Comparison of ENCODE assay signal across 8 cellular contexts in genomic region chr6:30060634-30060981, GRCh38. TPM values are rescaled to one million over a fixed set of nuclear protein-coding genes. Genes with fewer than 3 reads are reported as not detected.
DNase-seq lines count a peak whose midpoint lies in the region; ATAC-seq and TF ChIP-seq lines count a peak whose summit lies in the region.

No MANE protein-coding gene starts in this region.

- peak overlapping the region; percentile 98 for H3K4me3 Mint-ChIP-seq in activated T-cell treated with anti-CD3 and anti-CD28 coated beads, Interleukin-2, amount 50 U/mL, for 4 hours
- peak overlapping the region; percentile 99 for H3K4me3 Mint-ChIP-seq in neural crest cell

- peaks cover 30% of the 10 kb centered on the region for H3K4me1 Mint-ChIP-seq in activated T-cell treated with anti-CD3 and anti-CD28 coated beads, Interleukin-2, amount 50 U/mL, for 4 hours (ENCODE audit: low read depth)
- peaks cover 17% of the 10 kb centered on the region for H3K4me1 Mint-ChIP-seq in neural crest cell

- no peak for DNase-seq in activated T-cell treated with anti-CD3 and anti-CD28 coated beads, Interleukin-2, amount 50 U/mL, for 4 hours
- no peak for DNase-seq in activated T-cell treated with anti-CD3 and anti-CD28 coated beads for 4 hours
- DNase-seq in fibroblast of pulmonary artery (ENCODE audit: low read depth), result peak; percentile 34
- DNase-seq in neural crest cell (ENCODE audit: low read depth, low spot score), result no peak
- DNase-seq in HCEC 1CT, result no peak
- DNase-seq in superior temporal gyrus (ENCODE audit: extremely low spot score), result no peak

- peak; percentile 29 to 34 for ATAC-seq in activated T-cell treated with anti-CD3 and anti-CD28 coated beads, Interleukin-2, amount 50 U/mL, for 4 hours
- ATAC-seq in HG03280 (IDR thresholded peaks at IDR 0.05; ENCODE audit: unreplicated experiment), result peak; percentile 17

- peak overlapping the region; percentile 98 for H3K27ac Mint-ChIP-seq in neural crest cell (ENCODE audit: unreplicated experiment)

- TF ChIP-seq CTCF in WI38 (IDR thresholded peaks at IDR 0.05; ENCODE audit: low read depth, low read length), result no peak
- TF ChIP-seq CTCF in fibroblast of pulmonary artery (IDR thresholded peaks at IDR 0.05; ENCODE audit: low read length, missing control alignments), result no peak
- no peak for TF ChIP-seq CTCF in neural crest cell (conservative IDR thresholded peaks at IDR 0.05)

- peaks cover 27% of the 10 kb centered on the region for H3K36me3 Mint-ChIP-seq in activated T-cell treated with anti-CD3 and anti-CD28 coated beads, Interleukin-2, amount 50 U/mL, for 4 hours (ENCODE audit: insufficient read depth)
- peaks cover 2% of the 10 kb centered on the region for H3K36me3 Mint-ChIP-seq in neural crest cell (ENCODE audit: low read depth)

- H3K4me3 ChIP-seq in WI38 (ENCODE audit: low read depth, low read length), result peak overlapping the region; percentile 87
- peak overlapping the region; percentile 97 for H3K4me3 ChIP-seq in fibroblast of pulmonary artery (replicated peaks; ENCODE audit: low read depth, low read length)

- no peaks in the 10 kb centered on the region for H3K9me3 Mint-ChIP-seq in activated T-cell treated with anti-CD3 and anti-CD28 coated beads, Interleukin-2, amount 50 U/mL, for 4 hours
- H3K9me3 Mint-ChIP-seq in neural crest cell, result no peaks in the 10 kb centered on the region

- H3K27me3 Mint-ChIP-seq in activated T-cell treated with anti-CD3 and anti-CD28 coated beads, Interleukin-2, amount 50 U/mL, for 4 hours (ENCODE audit: low read depth), result no peaks in the 10 kb centered on the region
- no peaks in the 10 kb centered on the region for H3K27me3 Mint-ChIP-seq in neural crest cell (ENCODE audit: low read depth)

RNA-seq across cellular contexts. Expression of gene POLR1H, which starts 0.5 kb away (rescaled TPM):
- 10 to 100 TPM; 80.6 to 86.6 (median 84.8) TPM for total RNA-seq in activated T-cell treated with anti-CD3 and anti-CD28 coated beads, Interleukin-2, amount 50 U/mL, for 4 hours
- 43.3 and 43.8 TPM in 2 replicates for total RNA-seq in neural crest cell

RNA-seq across cellular contexts. Expression of gene PPP1R11, which starts 6.4 kb away (rescaled TPM):
- total RNA-seq in activated T-cell treated with anti-CD3 and anti-CD28 coated beads, Interleukin-2, amount 50 U/mL, for 4 hours, result 10 to 100 TPM; 71.9 to 81.6 (median 80.5) TPM
- total RNA-seq in neural crest cell, result 35.6 and 38.1 TPM in 2 replicates

RNA-seq across cellular contexts. Expression of gene RNF39, which starts 15.0 kb away (rescaled TPM):
- total RNA-seq in activated T-cell treated with anti-CD3 and anti-CD28 coated beads, Interleukin-2, amount 50 U/mL, for 4 hours, result not detected
- total RNA-seq in neural crest cell, result not detected in 2 replicates

RNA-seq across cellular contexts. Expression of gene TRIM31, which starts 52.3 kb away (rescaled TPM):
- not detected for total RNA-seq in activated T-cell treated with anti-CD3 and anti-CD28 coated beads, Interleukin-2, amount 50 U/mL, for 4 hours
- total RNA-seq in neural crest cell, result not detected in 2 replicates
